1 cellular context compared by ENCODE assay signal in genomic region chr1:25022361-25023189, GRCh38.
A peak's percentile ranks its signal among the peaks of the same experiment; 100 is the strongest.
TF ChIP-seq lines count a peak whose summit lies in the region.

No MANE protein-coding gene starts in this region.

TF ChIP-seq in HepG2, 621 proteins besides CTCF, POLR2A, EP300 and RAD21 (continued from another document and continues in another):
- no peak for TF ChIP-seq KIAA2018 (CRISPR knock-in tag; IDR thresholded peaks at IDR 0.05; ENCODE audit: borderline replicate concordance)
- TF ChIP-seq ZNF687 (CRISPR knock-in tag; IDR thresholded peaks at IDR 0.05) = peak; percentile 63
- TF ChIP-seq GABPB1 (CRISPR knock-in tag; IDR thresholded peaks at IDR 0.05) = peak; percentile 47
- no peak for TF ChIP-seq YEATS4 (CRISPR knock-in tag; IDR thresholded peaks at IDR 0.05; ENCODE audit: borderline replicate concordance)
- TF ChIP-seq ZNF543 (CRISPR knock-in tag; IDR thresholded peaks at IDR 0.05) = no peak
- TF ChIP-seq EED (CRISPR knock-in tag; IDR thresholded peaks at IDR 0.05) = peak; percentile 60; the same call in 1 of the 2 replicates
- 0 out of 2 replicates have a peak, but pooled peaks have one; percentile 33 for TF ChIP-seq HNRNPL (IDR thresholded peaks at IDR 0.05; ENCODE audit: low read depth, low read length)
- no peak for TF ChIP-seq LCORL (IDR thresholded peaks at IDR 0.05)
- 0 out of 2 replicates have a peak, but pooled peaks have one; percentile 33 for TF ChIP-seq LCORL (CRISPR knock-in tag; IDR thresholded peaks at IDR 0.05)
- TF ChIP-seq SCMH1 (CRISPR knock-in tag; IDR thresholded peaks at IDR 0.05; ENCODE audit: borderline replicate concordance) = no peak
- no peak for TF ChIP-seq MED13 (CRISPR knock-in tag; IDR thresholded peaks at IDR 0.05)
- TF ChIP-seq ETV5 (CRISPR knock-in tag; IDR thresholded peaks at IDR 0.05; ENCODE audit: borderline replicate concordance) = peak; percentile 24; the same call in 1 of the 2 replicates
- 0 out of 4 replicates have a peak, but pooled peaks of 1 of the 2 experiments have one; percentile 19 for TF ChIP-seq HMGXB4 (CRISPR knock-in tag; IDR thresholded peaks at IDR 0.05; ENCODE audit: borderline replicate concordance in 1 of 2, low read depth in 1 of 2)
- TF ChIP-seq TCF7L2 (IDR thresholded peaks at IDR 0.05; ENCODE audit: low read depth, low read length) = no peak
- TF ChIP-seq CHD4 (IDR thresholded peaks at IDR 0.05; ENCODE audit: borderline replicate concordance, low read length) = 0 out of 2 replicates have a peak, but pooled peaks have one; percentile 10
- peak; percentile 77 for TF ChIP-seq PATZ1 (CRISPR knock-in tag; IDR thresholded peaks at IDR 0.05)
- TF ChIP-seq GATA4 (IDR thresholded peaks at IDR 0.05; ENCODE audit: borderline replicate concordance, low read depth) = no peak
- no peak for TF ChIP-seq SKIL (CRISPR knock-in tag; IDR thresholded peaks at IDR 0.05; ENCODE audit: borderline replicate concordance)
- TF ChIP-seq GPN1 (CRISPR knock-in tag; IDR thresholded peaks at IDR 0.05; ENCODE audit: borderline replicate concordance) = no peak
- TF ChIP-seq ZNF205 (CRISPR knock-in tag; IDR thresholded peaks at IDR 0.05) = peak; percentile 97
- TF ChIP-seq MAFG (CRISPR knock-in tag; IDR thresholded peaks at IDR 0.05) = no peak
- no peak for TF ChIP-seq HCFC1 (IDR thresholded peaks at IDR 0.05; ENCODE audit: low read depth, low read length)
- no peak for TF ChIP-seq AHDC1 (CRISPR knock-in tag; IDR thresholded peaks at IDR 0.05; ENCODE audit: borderline replicate concordance)
